Comparison of ENCODE assay signal across 13 cellular contexts in genomic region chr20:45340236-45340847, GRCh38. TPM values are rescaled to one million over a fixed set of nuclear protein-coding genes. Genes with fewer than 3 reads are reported as not detected.
A peak's percentile ranks its signal among the peaks of the same experiment; 100 is the strongest.
DNase-seq lines count a peak whose midpoint lies in the region; ATAC-seq lines count a peak whose summit lies in the region.
"Had no signal": no experiment of that assay in that cellular context is flagged by ENCODE, and none has a peak within 500 bp of the region (broad histone marks: within the 10 kb centered on the region; RNA-seq: fewer than 3 reads in every experiment).

No MANE protein-coding gene starts in this region.

- H3K27me3 Mint-ChIP-seq in activated CD4-positive, alpha-beta T cell treated with anti-CD3 and anti-CD28 coated beads, Interleukin-2, amount 10 ng/mL, durations not matched to agents 24 days and 14 days, result no peaks in the 10 kb centered on the region
- H3K27me3 Mint-ChIP-seq: activated CD4-positive, alpha-beta memory T cell treated with anti-CD3 and anti-CD28 coated beads, Interleukin-2, amount 10 ng/mL, durations not matched to agents 7 days and 5 days had no signal

- H3K27ac Mint-ChIP-seq in activated CD4-positive, alpha-beta T cell treated with anti-CD3 and anti-CD28 coated beads, Interleukin-2, amount 10 ng/mL, durations not matched to agents 24 days and 14 days, result peak overlapping the region; percentile 56
- H3K27ac Mint-ChIP-seq: activated CD4-positive, alpha-beta memory T cell treated with anti-CD3 and anti-CD28 coated beads, Interleukin-2, amount 10 ng/mL, durations not matched to agents 7 days and 5 days; memory B cell had no signal

- no peak overlapping the region for H3K4me3 Mint-ChIP-seq in activated CD4-positive, alpha-beta T cell treated with anti-CD3 and anti-CD28 coated beads, Interleukin-2, amount 10 ng/mL, durations not matched to agents 24 days and 14 days
- H3K4me3 Mint-ChIP-seq: activated CD4-positive, alpha-beta memory T cell treated with anti-CD3 and anti-CD28 coated beads, Interleukin-2, amount 10 ng/mL, durations not matched to agents 7 days and 5 days; memory B cell had no signal

- H3K4me1 ChIP-seq in esophagus (ENCODE audit: control insufficient read depth in 2 of 2, insufficient read depth in 2 of 2, low read length in 1 of 2) (peaks cover 17 to 54% of the 10 kb centered on the region in 2 donors), mucosa of stomach (ENCODE audit: control insufficient read depth, insufficient read depth, low read length) (peaks cover 96% of the 10 kb centered on the region)

- H3K4me3 ChIP-seq in esophagus (ENCODE audit: low read depth in 1 of 2, low read length in 2 of 2), result no peak overlapping the region
- H3K4me3 ChIP-seq in mucosa of stomach (ENCODE audit: low read length), result no peak overlapping the region

- H3K27me3 ChIP-seq in esophagus (ENCODE audit: control insufficient read depth in 1 of 2, insufficient read depth in 2 of 2, low read length in 2 of 2), result no peaks in the 10 kb centered on the region
- no peaks in the 10 kb centered on the region for H3K27me3 ChIP-seq in mucosa of stomach (ENCODE audit: control insufficient read depth, insufficient read depth, low read length)

- peaks cover 64% of the 10 kb centered on the region for H3K36me3 Mint-ChIP-seq in activated CD4-positive, alpha-beta T cell treated with anti-CD3 and anti-CD28 coated beads, Interleukin-2, amount 10 ng/mL, durations not matched to agents 24 days and 14 days (ENCODE audit: low read depth)
- H3K36me3 Mint-ChIP-seq: memory B cell had no signal

- 38% methylated on average over 5 of the region's 5 CpGs for WGBS in esophagus, 2 donors

- H3K9me3 ChIP-seq in esophagus (ENCODE audit: control insufficient read depth in 2 of 2, insufficient read depth in 1 of 2, low read depth in 1 of 2, low read length in 1 of 2) (no peaks in the 10 kb centered on the region), mucosa of stomach (ENCODE audit: control insufficient read depth, low read length) (no peaks in the 10 kb centered on the region)

- intact Hi-C loops in activated CD4-positive, alpha-beta T cell treated with anti-CD3 and anti-CD28 coated beads, Interleukin-2, amount 10 ng/mL, durations not matched to agents 24 days and 14 days (cut with micrococcal nuclease), result no loop called here

- H3K9ac ChIP-seq in mucosa of stomach (ENCODE audit: low read length), result peak overlapping the region; percentile 33

- H3K4me1 Mint-ChIP-seq in activated CD4-positive, alpha-beta T cell treated with anti-CD3 and anti-CD28 coated beads, Interleukin-2, amount 10 ng/mL, durations not matched to agents 24 days and 14 days, result peaks cover 52% of the 10 kb centered on the region

- H3K27ac ChIP-seq in esophagus (ENCODE audit: low read depth in 2 of 2, low read length in 1 of 2), result peak overlapping the region; percentile 83 to 98

- no peak for DNase-seq in activated CD4-positive, alpha-beta T cell treated with anti-CD3 and anti-CD28 coated beads, Interleukin-2, amount 10 ng/mL, durations not matched to agents 24 days and 14 days
- DNase-seq in activated CD4-positive, alpha-beta T cell treated with anti-CD3 and anti-CD28 coated beads, Interleukin-2, amount 50 U/mL, for 48 hours, result no peak
- DNase-seq in NCI-H187 treated with DMSO at 0.1 percent for 48 hours (lab: John Stamatoyannopoulos, UW) (no peak), NCI-H1436 treated with DMSO at 0.1 percent for 48 hours (lab: John Stamatoyannopoulos, UW) (no peak)
- DNase-seq: activated CD4-positive, alpha-beta memory T cell treated with anti-CD3 and anti-CD28 coated beads, Interleukin-2, amount 10 ng/mL, durations not matched to agents 7 days and 5 days; NCI-H1930 had no signal

- H3K36me3 ChIP-seq in esophagus (ENCODE audit: control insufficient read depth in 2 of 2, insufficient read depth in 2 of 2, low read length in 1 of 2), result peaks cover 5 to 11% of the 10 kb centered on the region in 2 donors
- peaks cover 4% of the 10 kb centered on the region for H3K36me3 ChIP-seq in mucosa of stomach (ENCODE audit: control insufficient read depth, insufficient read depth, low read length)

- H3K9me3 Mint-ChIP-seq in activated CD4-positive, alpha-beta T cell treated with anti-CD3 and anti-CD28 coated beads, Interleukin-2, amount 10 ng/mL, durations not matched to agents 24 days and 14 days, result no peaks in the 10 kb centered on the region
- H3K9me3 Mint-ChIP-seq: activated CD4-positive, alpha-beta memory T cell treated with anti-CD3 and anti-CD28 coated beads, Interleukin-2, amount 10 ng/mL, durations not matched to agents 7 days and 5 days; memory B cell had no signal

- ATAC-seq in HG03432 (IDR thresholded peaks at IDR 0.05; ENCODE audit: unreplicated experiment) (no peak), HG02610 (IDR thresholded peaks at IDR 0.05; ENCODE audit: unreplicated experiment) (no peak)

RNA-seq across cellular contexts. Expression of gene SDC4, which starts 7.9 kb away (rescaled TPM):
- total RNA-seq in activated CD4-positive, alpha-beta T cell treated with anti-CD3 and anti-CD28 coated beads, Interleukin-2, amount 10 ng/mL, durations not matched to agents 24 days and 14 days, result 177 and 185 TPM in 2 replicates
- polyA plus RNA-seq in esophagus, result 10 to 100 TPM; 49.4 to 64.6 TPM

RNA-seq across cellular contexts. Expression of gene SYS1, which starts 22.6 kb away (rescaled TPM):
- total RNA-seq in activated CD4-positive, alpha-beta T cell treated with anti-CD3 and anti-CD28 coated beads, Interleukin-2, amount 10 ng/mL, durations not matched to agents 24 days and 14 days, result 24.4 and 26.2 TPM in 2 replicates
- 10 to 100 TPM in 1 of 2 donors, 1 to 10 TPM in 1; 8.4 to 16.5 TPM for polyA plus RNA-seq in esophagus

RNA-seq across cellular contexts. Expression of gene MATN4, which starts 32.2 kb away (rescaled TPM):
- total RNA-seq in activated CD4-positive, alpha-beta T cell treated with anti-CD3 and anti-CD28 coated beads, Interleukin-2, amount 10 ng/mL, durations not matched to agents 24 days and 14 days, result 1.2 and 1.5 TPM in 2 replicates
- under 1 TPM; 0.08 TPM for polyA plus RNA-seq in esophagus

RNA-seq across cellular contexts. Expression of gene RBPJL, which starts 33.7 kb away (rescaled TPM):
- total RNA-seq in activated CD4-positive, alpha-beta T cell treated with anti-CD3 and anti-CD28 coated beads, Interleukin-2, amount 10 ng/mL, durations not matched to agents 24 days and 14 days, result not detected in 2 replicates
- polyA plus RNA-seq in esophagus, result under 1 TPM; 0.04 TPM
- total RNA-seq: A673; activated CD4-positive, alpha-beta memory T cell treated with anti-CD3 and anti-CD28 coated beads, Interleukin-2, amount 10 ng/mL, durations not matched to agents 7 days and 5 days; SK-MEL-5 had no signal

RNA-seq across cellular contexts. Expression of gene TP53TG5, which starts 37.8 kb away (rescaled TPM):
- total RNA-seq in activated CD4-positive, alpha-beta T cell treated with anti-CD3 and anti-CD28 coated beads, Interleukin-2, amount 10 ng/mL, durations not matched to agents 24 days and 14 days, result 0.12 TPM in 1 of 2 replicates, not detected in the other
- under 1 TPM in 1 of 2 donors, not detected in 1; 0.13 TPM for polyA plus RNA-seq in esophagus
- total RNA-seq: activated CD4-positive, alpha-beta memory T cell treated with anti-CD3 and anti-CD28 coated beads, Interleukin-2, amount 10 ng/mL, durations not matched to agents 7 days and 5 days; SK-MEL-5 had no signal
